1 cellular context compared by ENCODE assay signal in genomic region chr5:56415356-56415765, GRCh38.
TF ChIP-seq lines count a peak whose summit lies in the region.

No MANE protein-coding gene starts in this region.

TF ChIP-seq in GM23338, 12 proteins besides CTCF, POLR2A, EP300 and RAD21 (continued from another document):
- no peak for TF ChIP-seq ETS1 (IDR thresholded peaks at IDR 0.05)
